In the genomic region with DNA sequence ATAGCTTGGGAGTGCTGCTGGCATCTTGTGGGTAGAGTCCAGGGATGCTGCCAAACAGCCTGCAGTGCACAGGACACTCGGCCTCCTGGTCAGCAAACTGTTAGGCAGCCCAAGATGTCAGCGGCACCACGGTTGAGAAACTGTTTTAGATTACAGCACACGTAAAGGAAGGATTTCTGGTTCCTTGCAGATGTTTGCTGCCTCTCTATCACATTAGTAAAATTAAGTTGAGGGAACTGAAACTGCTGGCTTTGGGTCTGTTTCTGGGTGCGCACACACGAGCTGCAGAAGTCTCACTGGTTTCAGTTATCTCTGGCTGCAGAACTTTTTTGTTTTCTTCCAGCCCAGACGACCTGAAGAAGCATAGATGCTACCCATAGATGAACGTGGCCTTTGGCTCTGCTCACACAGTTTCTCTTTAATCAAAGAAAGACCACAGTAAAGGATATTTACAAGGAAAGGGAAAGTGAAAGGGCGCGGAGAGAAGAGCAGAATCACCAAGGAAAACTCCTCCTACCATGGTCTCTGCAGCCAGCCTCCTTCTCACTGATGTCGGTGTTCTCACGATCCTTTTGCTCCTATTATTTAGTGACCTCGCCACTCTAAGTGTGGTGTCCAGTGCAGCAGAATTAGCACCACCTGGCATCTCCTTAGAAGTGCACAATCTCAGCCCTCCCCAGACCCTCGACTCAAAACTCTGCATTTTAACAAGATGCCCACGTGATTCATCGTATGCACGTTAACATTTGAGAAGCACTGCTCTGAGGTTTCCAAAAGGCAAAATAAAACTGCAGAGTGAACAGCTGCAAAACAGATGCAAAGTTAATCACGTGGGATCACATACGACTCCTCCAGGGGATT, we compare ENCODE assay signal across 9 cellular contexts. TPM values are rescaled to one million over a fixed set of nuclear protein-coding genes. Genes with fewer than 3 reads are reported as not detected.
DNase-seq lines count a peak whose midpoint lies in the region; ATAC-seq, FAIRE-seq and TF ChIP-seq lines count a peak whose summit lies in the region.
"Had no signal": no experiment of that assay in that cellular context is flagged by ENCODE, and none has a peak within 500 bp of the region (broad histone marks: within the 10 kb centered on the region; RNA-seq: fewer than 3 reads in every experiment).

No MANE protein-coding gene starts in this region.

- POLR2A ChIA-PET in HepG2 (lab: Yijun Ruan, JAX) = interaction anchor here (1.1 to 1.3 kb wide), 2 partner anchors 17 to 84 kb away, joined by 3 read pairs; no protein-coding TSS in a partner anchor

- no peak for TF ChIP-seq CTCF in HFF-Myc (IDR thresholded peaks at IDR 0.05; ENCODE audit: low read depth, low read length, missing control alignments)
- TF ChIP-seq CTCF in NB4 (IDR thresholded peaks at IDR 0.05; ENCODE audit: low read depth, low read length) = no peak
- no peak for TF ChIP-seq CTCF in HepG2 (CRISPR knock-in tag; IDR thresholded peaks at IDR 0.05)
- TF ChIP-seq CTCF in tibial artery (IDR thresholded peaks at IDR 0.05) = no peak

- H3K36me3 ChIP-seq in HepG2 (replicated peaks in 1 of 2; ENCODE audit: control insufficient read depth in 1 of 2, insufficient read depth in 2 of 2, low read length in 2 of 2) (no peaks in the 10 kb centered on the region), tibial artery (no peaks in the 10 kb centered on the region)
- H3K36me3 ChIP-seq: cardiac muscle cell had no signal

- H3K79me2 ChIP-seq in HepG2 (ENCODE audit: insufficient read depth, low read length) = no peaks in the 10 kb centered on the region

- peak; percentile 21 for FAIRE-seq in HepG2 (lab: Jason Lieb, UNC)

- peak overlapping the region; percentile 93 for H3K4me2 ChIP-seq in HepG2 (ENCODE audit: low read depth, low read length)

- H2AFZ ChIP-seq in HepG2 (ENCODE audit: low read length) = peak overlapping the region; percentile 96

- no peak for TF ChIP-seq POLR2A in NB4 (IDR thresholded peaks at IDR 0.05; ENCODE audit: extremely low read depth, insufficient read length)
- TF ChIP-seq POLR2A in HepG2 (IDR thresholded peaks at IDR 0.05; ENCODE audit: insufficient read depth in 1 of 2, low read depth in 2 of 2, low read length in 2 of 2) = no peak

- in situ Hi-C loops in HepG2 (cut with HindIII; ENCODE audit: extremely low pct_ligation_motif_present, low pct_unique_long_range_greater_than_20kb) = no loop called here

- no peak overlapping the region for H3K27ac ChIP-seq in HepG2 (ENCODE audit: extremely low read length, insufficient read depth, low read length)
- peak overlapping the region; percentile 75 to 84 for H3K27ac ChIP-seq in tibial artery

- BruUV-seq in HepG2 (replicated peaks; lab: Mats Ljungman, UMichigan) = no TSS peak

- ATAC-seq in HepG2 = peak; percentile 33

- peak overlapping the region; percentile 43; the same call in 1 of the 2 replicates for H3K9ac ChIP-seq in HepG2 (ENCODE audit: insufficient read depth, low read depth, low read length)

- peaks cover 48% of the 10 kb centered on the region for H3K4me1 ChIP-seq in HepG2 (ENCODE audit: insufficient read depth, low read length)
- H3K4me1 ChIP-seq in tibial artery = peaks cover 0 to 23% (median 11%) of the 10 kb centered on the region in 4 donors

- TF ChIP-seq EP300 in HepG2 (IDR thresholded peaks at IDR 0.05; ENCODE audit: low read depth in 2 of 2, low read length in 2 of 2) (no peak), HepG2 (CRISPR knock-in tag; IDR thresholded peaks at IDR 0.05; ENCODE audit: borderline replicate concordance) (no peak)

- H3K9me3 ChIP-seq in HepG2 (ENCODE audit: low read length) = no peaks in the 10 kb centered on the region
- no peaks in the 10 kb centered on the region for H3K9me3 ChIP-seq in tibial artery

- TF ChIP-seq RAD21 in HepG2 (CRISPR knock-in tag; IDR thresholded peaks at IDR 0.05) = no peak

- CTCF ChIA-PET in HepG2 (lab: Yijun Ruan, JAX; ENCODE audit: low intra/inter-chr PET ratio, low total read pairs) = no interaction called here

- intact Hi-C loops in HepG2 (cut with micrococcal nuclease; ENCODE audit: unreplicated experiment) (loop anchor here (2.0 to 10.0 kb wide), 4 partner anchors 33 to 173 kb away; a partner anchor contains a TSS), tibial artery (cut with DNase I; ENCODE audit: low total_unique reads) (loop anchor here (5.0 kb wide), 1 partner anchor 173 kb away; no protein-coding TSS in a partner anchor)

- 1% methylated on average over 19 of the region's 19 CpGs for WGBS in HepG2 (ENCODE audit: low lambda C conversion rate)

- DNase-seq in DMS 273 (lab: John Stamatoyannopoulos, UW; ENCODE audit: unreplicated experiment) = peak; percentile 15
- DNase-seq in DMS 273 treated with DMSO at 0.1 percent for 48 hours (lab: John Stamatoyannopoulos, UW) = no peak
- DNase-seq in HFF-Myc (ENCODE audit: extremely low read depth, low read depth) = peak; percentile 92
- peak; percentile 77 for DNase-seq in NB4 (ENCODE audit: low read depth)
- peak; percentile 49 for DNase-seq in amniotic epithelial cell (ENCODE audit: low read depth)
- no peak for DNase-seq in HepG2 (ENCODE audit: low spot score)
- DNase-seq in tibial artery = peak in 1 of 2 donors; percentile 31
- DNase-seq in NCI-H345 treated with DMSO at 0.1 percent for 48 hours (lab: John Stamatoyannopoulos, UW; ENCODE audit: unreplicated experiment) = no peak

- H3K4me3 ChIP-seq in HFF-Myc (replicated peaks; ENCODE audit: low read depth, low read length) (peak overlapping the region; percentile 62), NB4 (ENCODE audit: low read depth, low read length) (peak overlapping the region; percentile 70), HepG2 (replicated peaks in 1 of 3; ENCODE audit: insufficient read depth in 1 of 3, low read depth in 2 of 3, low read length in 3 of 3) (peak overlapping the region; percentile 64 to 74 (median 65)), tibial artery (peak overlapping the region; percentile 47 to 50)
- H3K4me3 ChIP-seq: cardiac muscle cell had no signal

- no peaks in the 10 kb centered on the region for H4K20me1 ChIP-seq in HepG2 (ENCODE audit: insufficient read depth, low read length)

- no peaks in the 10 kb centered on the region; a peak in 2 of 5 replicates for H3K27me3 ChIP-seq in HepG2 (ENCODE audit: control insufficient read depth in 1 of 2, insufficient read depth in 2 of 2, low read length in 2 of 2)
- no peaks in the 10 kb centered on the region for H3K27me3 ChIP-seq in tibial artery
- H3K27me3 ChIP-seq: cardiac muscle cell had no signal

TF ChIP-seq in HepG2, 621 proteins besides CTCF, POLR2A, EP300 and RAD21:
- TF ChIP-seq, protein P1, sequence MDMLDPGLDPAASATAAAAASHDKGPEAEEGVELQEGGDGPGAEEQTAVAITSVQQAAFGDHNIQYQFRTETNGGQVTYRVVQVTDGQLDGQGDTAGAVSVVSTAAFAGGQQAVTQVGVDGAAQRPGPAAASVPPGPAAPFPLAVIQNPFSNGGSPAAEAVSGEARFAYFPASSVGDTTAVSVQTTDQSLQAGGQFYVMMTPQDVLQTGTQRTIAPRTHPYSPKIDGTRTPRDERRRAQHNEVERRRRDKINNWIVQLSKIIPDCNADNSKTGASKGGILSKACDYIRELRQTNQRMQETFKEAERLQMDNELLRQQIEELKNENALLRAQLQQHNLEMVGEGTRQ (IDR thresholded peaks at IDR 0.05; ENCODE audit: low read depth, low read length) = peak; percentile 38; the same call in 1 of the 2 replicates
- TF ChIP-seq, protein P1 (CRISPR knock-in tag; IDR thresholded peaks at IDR 0.05; ENCODE audit: borderline replicate concordance) = no peak
- TF ChIP-seq ETV5 (CRISPR knock-in tag; IDR thresholded peaks at IDR 0.05; ENCODE audit: borderline replicate concordance) (no peak), ZBTB8A (CRISPR knock-in tag; IDR thresholded peaks at IDR 0.05; ENCODE audit: borderline replicate concordance, low read depth) (no peak)
- TF ChIP-seq, protein P2, sequence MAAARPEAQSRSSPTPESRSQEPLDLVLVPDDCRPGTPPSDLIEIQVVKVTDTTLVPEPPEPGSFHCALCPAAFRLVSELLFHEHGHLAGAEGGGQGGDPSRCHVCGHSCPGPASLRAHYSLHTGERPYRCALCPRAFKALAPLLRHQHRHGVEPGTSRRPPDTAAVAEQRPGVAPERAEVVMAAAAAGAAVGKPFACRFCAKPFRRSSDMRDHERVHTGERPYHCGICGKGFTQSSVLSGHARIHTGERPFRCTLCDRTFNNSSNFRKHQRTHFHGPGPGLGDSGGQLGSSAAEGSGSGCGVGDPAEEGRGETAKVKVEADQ (CRISPR knock-in tag; IDR thresholded peaks at IDR 0.05; ENCODE audit: borderline replicate concordance) = peak; percentile 55; the same call in 1 of the 2 replicates
TF ChIP-seq in HepG2: peak in this region for 2.

RNA-seq across cellular contexts. Expression of a gene that starts 50.6 kb away (rescaled TPM):
- total RNA-seq in HepG2 (2016; rRNA removed; fragmentation: Illumina TruSeq; extraction: Trizol) = 27.1 and 30.8 TPM in 2 replicates
- total RNA-seq in HepG2 (2016; cell fraction: cytosol; rRNA removed; fragmentation: Illumina TruSeq; extraction: Trizol; ENCODE audit: low read depth) = 7.8 TPM in 2 replicates
- 23.2 and 26.6 TPM in 2 replicates for total RNA-seq in HepG2 (2016; cell fraction: insoluble cytoplasmic fraction; rRNA removed; fragmentation: Illumina TruSeq; extraction: Trizol)
- 5.6 and 6.2 TPM in 2 replicates for total RNA-seq in HepG2 (2016; cell fraction: membrane; rRNA removed; fragmentation: Illumina TruSeq; extraction: Trizol)
- total RNA-seq in HepG2 (2016; cell fraction: nucleus; rRNA removed; fragmentation: Illumina TruSeq; extraction: Trizol) = 42.6 and 50.0 TPM in 2 replicates
- polyA plus RNA-seq in HepG2 (2011; rRNA removed) = 6.7 and 8.9 TPM in 2 replicates
- 3.2 and 4.7 TPM in 2 replicates for polyA plus RNA-seq in HepG2 (2011; cell fraction: cytosol; rRNA removed)
- polyA plus RNA-seq in HepG2 (2011; cell fraction: nucleus; rRNA removed) = 21.9 and 22.5 TPM in 2 replicates
- 9.2 and 10.1 TPM in 2 replicates for polyA plus RNA-seq in HepG2 (2012)
- polyA plus RNA-seq in HepG2 (2016; cell fraction: cytosol; fragmentation: Illumina TruSeq; extraction: Trizol; ENCODE audit: low read depth) = 0.60 and 0.94 TPM in 2 replicates
- polyA plus RNA-seq in HepG2 (2016; cell fraction: insoluble cytoplasmic fraction; fragmentation: Illumina TruSeq; extraction: Trizol; ENCODE audit: low read depth) = 9.5 and 10.5 TPM in 2 replicates
- polyA plus RNA-seq in HepG2 (2016; cell fraction: membrane; fragmentation: Illumina TruSeq; extraction: Trizol; ENCODE audit: low read depth) = 1.3 and 1.5 TPM in 2 replicates
- 18.4 and 20.2 TPM in 2 replicates for polyA plus RNA-seq in HepG2 (2016; cell fraction: nucleus; fragmentation: Illumina TruSeq; extraction: Trizol; ENCODE audit: insufficient read depth, low read depth)
- polyA minus RNA-seq in HepG2 (2011; rRNA and poly(A)+ RNA removed; ENCODE audit: low replicate concordance) = 33.6 and 122 TPM in 2 replicates
- polyA minus RNA-seq in HepG2 (2011; cell fraction: cytosol; rRNA and poly(A)+ RNA removed) = 15.6 and 26.8 TPM in 2 replicates
- 96.2 and 112 TPM in 2 replicates for polyA minus RNA-seq in HepG2 (2011; cell fraction: nucleus; rRNA and poly(A)+ RNA removed)

Comparison
In these comparisons a context has a peak if more than half of its experiments do, and no peak if none do; other contexts are left out.
1. DNase-seq: peak in DMS 273 (single experiment), HFF-Myc (single experiment), NB4 (single experiment) and amniotic epithelial cell (single experiment); none in DMS 273 treated with DMSO at 0.1 percent for 48 hours (single experiment), HepG2 (single experiment) and NCI-H345 treated with DMSO at 0.1 percent for 48 hours (single experiment).
2. Peak in every context shown above with its lines, with median percentiles within 50 percentile points of each other: H3K4me3 ChIP-seq.